Comparison of ENCODE assay signal across 36 cellular contexts in the genomic region with DNA sequence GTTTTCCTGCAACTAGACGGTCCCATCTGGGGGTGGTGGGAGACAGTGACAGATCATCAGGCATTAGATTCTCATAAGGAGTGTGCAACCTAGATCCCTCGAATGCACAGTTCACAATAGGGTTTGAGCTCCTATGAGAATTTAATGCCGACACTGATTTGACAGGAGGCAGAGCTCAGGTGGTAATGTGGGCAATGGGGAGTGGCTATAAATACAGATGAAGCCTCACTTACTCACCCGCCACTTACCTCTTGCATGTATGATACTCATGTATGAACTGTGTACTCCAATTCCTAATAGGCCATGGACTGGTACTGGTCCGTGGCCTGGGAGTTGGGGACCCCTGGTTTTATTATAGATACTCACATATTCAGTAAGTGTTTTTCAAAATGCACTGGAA.
"Had no signal": no experiment of that assay in that cellular context is flagged by ENCODE, and none has a peak within 500 bp of the region (broad histone marks: within the 10 kb centered on the region; RNA-seq: fewer than 3 reads in every experiment).

No MANE protein-coding gene starts in this region.

- DNase-seq: activated effector memory CD4-positive, alpha-beta T cell treated with anti-CD3 and anti-CD28 coated beads, Interleukin-2, amount 50 U/mL, for 16 hours; activated effector memory CD4-positive, alpha-beta T cell treated with Interleukin-2 at 50 U/mL for 16 hours; activated gamma-delta T cell; activated gamma-delta T cell treated with Interleukin-2 at 50 U/mL for 16 hours; activated naive CD4-positive, alpha-beta T cell; activated naive CD4-positive, alpha-beta T cell treated with anti-CD3 and anti-CD28 coated beads for 36 hours; activated naive CD4-positive, alpha-beta T cell treated with anti-CD3 and anti-CD28 coated beads, Interleukin-2, amount 10 ng/mL, durations not matched to agents 7 days and 5 days; activated naive CD4-positive, alpha-beta T cell treated with anti-CD3 and anti-CD28 coated beads, Interleukin-2, amount 50 U/mL, for 16 hours; activated naive CD4-positive, alpha-beta T cell treated with Interleukin-2 at 50 U/mL for 16 hours; activated naive CD8-positive, alpha-beta T cell treated with anti-CD3 and anti-CD28 coated beads for 36 hours; activated naive CD8-positive, alpha-beta T cell treated with anti-CD3 and anti-CD28 coated beads, Interleukin-2, amount 10 ng/mL, durations not matched to agents 7 days and 5 days; activated T-cell treated with anti-CD3 and anti-CD28 coated beads, Interleukin-2, amount 50 U/mL, for 24 hours; activated T-cell treated with anti-CD3 and anti-CD28 coated beads, Interleukin-2, amount 50 U/mL, for 4 hours; activated T-cell treated with anti-CD3 and anti-CD28 coated beads, Interleukin-2, amount 50 U/mL, for 48 hours; activated T-cell treated with anti-CD3 and anti-CD28 coated beads, Interleukin-2, amount 50 U/mL, for 72 hours; adrenal gland; amniotic stem cell; amygdala; anterior cingulate cortex; aorta; body of pancreas; brain microvascular endothelial cell; caudate nucleus; central memory CD4-positive, alpha-beta T cell; cerebellar nuclear complex had no signal

- H3K27me3 ChIP-seq: ascending aorta, body of pancreas, breast epithelium had no signal

- H3K27ac ChIP-seq: adrenal gland, ascending aorta, body of pancreas, brain microvascular endothelial cell, breast epithelium, cardiac muscle cell had no signal

- H3K4me3 ChIP-seq: adrenal gland, ascending aorta, body of pancreas, breast epithelium, cardiac muscle cell had no signal

- H3K9me3 ChIP-seq: adrenal gland, ascending aorta, body of pancreas, breast epithelium had no signal

- H3K36me3 ChIP-seq: adrenal gland, ascending aorta, brain microvascular endothelial cell, breast epithelium, cardiac muscle cell had no signal

- H3K36me3 Mint-ChIP-seq: activated naive CD4-positive, alpha-beta T cell treated with anti-CD3 and anti-CD28 coated beads, Interleukin-2, amount 10 ng/mL, durations not matched to agents 7 days and 5 days; activated naive CD4-positive, alpha-beta T cell treated with anti-CD3 and anti-CD28 coated beads, Interleukin-2, amount 50 U/mL, for 24 hours; activated naive CD4-positive, alpha-beta T cell treated with anti-CD3 and anti-CD28 coated beads, Interleukin-2, amount 50 U/mL, for 72 hours; activated naive CD8-positive, alpha-beta T cell; activated naive CD8-positive, alpha-beta T cell treated with anti-CD3 and anti-CD28 coated beads for 36 hours; activated naive CD8-positive, alpha-beta T cell treated with anti-CD3 and anti-CD28 coated beads, Interleukin-2, amount 10 ng/mL, durations not matched to agents 7 days and 5 days; brain had no signal

- ATAC-seq: activated naive CD4-positive, alpha-beta T cell treated with anti-CD3 and anti-CD28 coated beads, Interleukin-2, amount 50 U/mL, for 72 hours; activated T-cell treated with anti-CD3 and anti-CD28 coated beads, Interleukin-2, amount 50 U/mL, for 4 hours; activated T-cell treated with anti-CD3 and anti-CD28 coated beads, Interleukin-2, amount 50 U/mL, for 72 hours; activated T-helper 17 cell treated with anti-CD3 and anti-CD28 coated beads, Interleukin-2, amount 50 U/mL, for 72 hours; body of pancreas had no signal

- H3K4me3 Mint-ChIP-seq: activated naive CD4-positive, alpha-beta T cell treated with anti-CD3 and anti-CD28 coated beads for 36 hours; activated naive CD4-positive, alpha-beta T cell treated with anti-CD3 and anti-CD28 coated beads, Interleukin-2, amount 10 ng/mL, durations not matched to agents 7 days and 5 days; activated naive CD4-positive, alpha-beta T cell treated with anti-CD3 and anti-CD28 coated beads, Interleukin-2, amount 50 U/mL, for 24 hours; activated naive CD8-positive, alpha-beta T cell; activated naive CD8-positive, alpha-beta T cell treated with anti-CD3 and anti-CD28 coated beads for 36 hours; activated naive CD8-positive, alpha-beta T cell treated with anti-CD3 and anti-CD28 coated beads, Interleukin-2, amount 10 ng/mL, durations not matched to agents 7 days and 5 days; activated T-cell treated with anti-CD3 and anti-CD28 coated beads, Interleukin-2, amount 50 U/mL, for 24 hours; activated T-cell treated with anti-CD3 and anti-CD28 coated beads, Interleukin-2, amount 50 U/mL, for 4 hours; activated T-cell treated with anti-CD3 and anti-CD28 coated beads, Interleukin-2, amount 50 U/mL, for 72 hours; activated T-helper 1 cell treated with anti-CD3 and anti-CD28 coated beads, Interleukin-12 subunit alpha, Interleukin-12 subunit beta, Interleukin-2, Interleukin-4 antibody, amounts not matched to agents 30 ng/mL and 10 ng/mL and 1 ng/mL, durations not matched to agents 14 hours and 24 hours and 36 hours; activated T-helper 17 cell treated with anti-CD3 and anti-CD28 coated beads, Interleukin-2, amount 50 U/mL, for 72 hours; brain; central memory CD8-positive, alpha-beta T cell had no signal

- H3K4me1 Mint-ChIP-seq: activated naive CD4-positive, alpha-beta T cell treated with anti-CD3 and anti-CD28 coated beads, Interleukin-2, amount 10 ng/mL, durations not matched to agents 7 days and 5 days; activated naive CD4-positive, alpha-beta T cell treated with anti-CD3 and anti-CD28 coated beads, Interleukin-2, amount 50 U/mL, for 24 hours; activated naive CD8-positive, alpha-beta T cell treated with anti-CD3 and anti-CD28 coated beads for 36 hours; activated naive CD8-positive, alpha-beta T cell treated with anti-CD3 and anti-CD28 coated beads, Interleukin-2, amount 10 ng/mL, durations not matched to agents 7 days and 5 days; activated T-helper 17 cell treated with anti-CD3 and anti-CD28 coated beads, Interleukin-2, amount 50 U/mL, for 72 hours; central memory CD8-positive, alpha-beta T cell had no signal

- H3K4me1 ChIP-seq: adrenal gland, ascending aorta, body of pancreas, breast epithelium had no signal

- H3K27ac Mint-ChIP-seq: activated naive CD4-positive, alpha-beta T cell treated with anti-CD3 and anti-CD28 coated beads for 36 hours; activated naive CD4-positive, alpha-beta T cell treated with anti-CD3 and anti-CD28 coated beads, Interleukin-2, amount 10 ng/mL, durations not matched to agents 7 days and 5 days; activated naive CD4-positive, alpha-beta T cell treated with anti-CD3 and anti-CD28 coated beads, Interleukin-2, amount 50 U/mL, for 24 hours; activated naive CD4-positive, alpha-beta T cell treated with anti-CD3 and anti-CD28 coated beads, Interleukin-2, amount 50 U/mL, for 72 hours; activated naive CD8-positive, alpha-beta T cell; activated naive CD8-positive, alpha-beta T cell treated with anti-CD3 and anti-CD28 coated beads for 36 hours; activated naive CD8-positive, alpha-beta T cell treated with anti-CD3 and anti-CD28 coated beads, Interleukin-2, amount 10 ng/mL, durations not matched to agents 7 days and 5 days; activated T-cell treated with anti-CD3 and anti-CD28 coated beads, Interleukin-2, amount 50 U/mL, for 24 hours; activated T-cell treated with anti-CD3 and anti-CD28 coated beads, Interleukin-2, amount 50 U/mL, for 72 hours; activated T-helper 1 cell treated with anti-CD3 and anti-CD28 coated beads, Interleukin-12 subunit alpha, Interleukin-12 subunit beta, Interleukin-2, Interleukin-4 antibody, amounts not matched to agents 30 ng/mL and 10 ng/mL and 1 ng/mL, durations not matched to agents 14 hours and 24 hours and 36 hours; activated T-helper 17 cell treated with anti-CD3 and anti-CD28 coated beads, Interleukin-2, amount 50 U/mL, for 72 hours; activated T-helper 2 cell treated with anti-CD3 and anti-CD28 coated beads, Interferon-gamma antibody, Interleukin-2, Interleukin-4, amounts not matched to agents 10 μg/mL and 5 μg/mL and 100 μg/mL, durations not matched to agents 14 hours and 24 hours and 36 hours; brain had no signal

- H3K9me3 Mint-ChIP-seq: activated naive CD4-positive, alpha-beta T cell treated with anti-CD3 and anti-CD28 coated beads for 36 hours; activated naive CD4-positive, alpha-beta T cell treated with anti-CD3 and anti-CD28 coated beads, Interleukin-2, amount 10 ng/mL, durations not matched to agents 7 days and 5 days; activated naive CD4-positive, alpha-beta T cell treated with anti-CD3 and anti-CD28 coated beads, Interleukin-2, amount 50 U/mL, for 24 hours; activated naive CD4-positive, alpha-beta T cell treated with anti-CD3 and anti-CD28 coated beads, Interleukin-2, amount 50 U/mL, for 72 hours; activated naive CD8-positive, alpha-beta T cell treated with anti-CD3 and anti-CD28 coated beads for 36 hours; activated naive CD8-positive, alpha-beta T cell treated with anti-CD3 and anti-CD28 coated beads, Interleukin-2, amount 10 ng/mL, durations not matched to agents 7 days and 5 days; activated T-cell treated with anti-CD3 and anti-CD28 coated beads, Interleukin-2, amount 50 U/mL, for 24 hours; activated T-cell treated with anti-CD3 and anti-CD28 coated beads, Interleukin-2, amount 50 U/mL, for 4 hours; activated T-cell treated with anti-CD3 and anti-CD28 coated beads, Interleukin-2, amount 50 U/mL, for 72 hours; activated T-helper 1 cell treated with anti-CD3 and anti-CD28 coated beads, Interleukin-12 subunit alpha, Interleukin-12 subunit beta, Interleukin-2, Interleukin-4 antibody, amounts not matched to agents 30 ng/mL and 10 ng/mL and 1 ng/mL, durations not matched to agents 14 hours and 24 hours and 36 hours; activated T-helper 17 cell treated with anti-CD3 and anti-CD28 coated beads, Interleukin-2, amount 50 U/mL, for 72 hours; activated T-helper 2 cell treated with anti-CD3 and anti-CD28 coated beads, Interferon-gamma antibody, Interleukin-2, Interleukin-4, amounts not matched to agents 10 μg/mL and 5 μg/mL and 100 μg/mL, durations not matched to agents 14 hours and 24 hours and 36 hours; central memory CD8-positive, alpha-beta T cell had no signal
